In the genomic region with DNA sequence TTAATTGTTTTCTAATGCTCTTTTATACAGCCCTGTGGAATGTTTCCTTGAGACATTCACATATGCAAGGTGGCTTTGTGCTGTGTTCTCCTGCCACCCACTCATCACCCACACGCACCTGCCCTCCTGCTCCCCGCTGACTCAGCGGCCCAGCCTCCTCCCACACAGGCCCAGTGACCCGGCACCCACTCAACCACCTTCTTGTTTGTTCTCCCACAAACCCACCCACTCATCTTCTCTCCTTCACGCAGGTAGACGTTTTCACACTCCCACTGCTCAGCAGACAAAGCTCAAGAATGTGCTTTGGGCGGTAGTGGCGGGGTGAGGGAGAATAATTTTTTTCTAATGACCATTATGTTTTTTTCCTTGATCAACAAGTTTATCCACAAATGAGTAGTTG, we compare ENCODE assay signal across 1 cellular context.
A peak's percentile ranks its signal among the peaks of the same experiment; 100 is the strongest.
TF ChIP-seq lines count a peak whose summit lies in the region.

No MANE protein-coding gene starts in this region.

TF ChIP-seq in GM12878, 131 proteins besides CTCF, POLR2A, EP300 and RAD21 (continued from another document and continues in another):
- TF ChIP-seq, protein P1, sequence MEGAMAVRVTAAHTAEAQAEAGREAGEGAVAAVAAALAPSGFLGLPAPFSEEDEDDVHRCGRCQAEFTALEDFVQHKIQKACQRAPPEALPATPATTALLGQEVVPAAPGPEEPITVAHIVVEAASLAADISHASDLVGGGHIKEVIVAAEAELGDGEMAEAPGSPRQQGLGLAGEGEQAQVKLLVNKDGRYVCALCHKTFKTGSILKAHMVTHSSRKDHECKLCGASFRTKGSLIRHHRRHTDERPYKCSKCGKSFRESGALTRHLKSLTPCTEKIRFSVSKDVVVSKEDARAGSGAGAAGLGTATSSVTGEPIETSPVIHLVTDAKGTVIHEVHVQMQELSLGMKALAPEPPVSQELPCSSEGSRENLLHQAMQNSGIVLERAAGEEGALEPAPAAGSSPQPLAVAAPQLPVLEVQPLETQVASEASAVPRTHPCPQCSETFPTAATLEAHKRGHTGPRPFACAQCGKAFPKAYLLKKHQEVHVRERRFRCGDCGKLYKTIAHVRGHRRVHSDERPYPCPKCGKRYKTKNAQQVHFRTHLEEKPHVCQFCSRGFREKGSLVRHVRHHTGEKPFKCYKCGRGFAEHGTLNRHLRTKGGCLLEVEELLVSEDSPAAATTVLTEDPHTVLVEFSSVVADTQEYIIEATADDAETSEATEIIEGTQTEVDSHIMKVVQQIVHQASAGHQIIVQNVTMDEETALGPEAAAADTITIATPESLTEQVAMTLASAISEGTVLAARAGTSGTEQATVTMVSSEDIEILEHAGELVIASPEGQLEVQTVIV (IDR thresholded peaks at IDR 0.05; ENCODE audit: borderline replicate concordance, partially characterized antibody): no peak
- TF ChIP-seq HDAC6 (IDR thresholded peaks at IDR 0.05; ENCODE audit: unreplicated experiment) (no peak), PAX5 (IDR thresholded peaks at IDR 0.05; ENCODE audit: borderline replicate concordance, low read depth, low read length) (peak; percentile 37; the same call in 1 of the 2 replicates), BHLHE40 (IDR thresholded peaks at IDR 0.05; ENCODE audit: borderline replicate concordance in 1 of 2, low read depth in 2 of 2, low read length in 1 of 2) (peak; percentile 52 to 73; a peak in 3 of 4 replicates), SREBF1 (IDR thresholded peaks at IDR 0.05; ENCODE audit: low read length) (no peak), NR2C1 (IDR thresholded peaks at IDR 0.05) (no peak), ASH2L (IDR thresholded peaks at IDR 0.05; ENCODE audit: borderline replicate concordance, low read depth) (no peak), MXI1 (IDR thresholded peaks at IDR 0.05; ENCODE audit: low read depth, low read length) (no peak), TCF12 (IDR thresholded peaks at IDR 0.05; ENCODE audit: low read depth, low read length) (peak; percentile 84; the same call in 1 of the 2 replicates), IKZF1 (conservative IDR thresholded peaks at IDR 0.05) (peak; percentile 62), IKZF2 (IDR thresholded peaks at IDR 0.05) (peak in 1 of 2 experiments; percentile 57; a peak in 2 of 4 replicates), NBN (IDR thresholded peaks at IDR 0.05) (peak; percentile 66; the same call in 1 of the 2 replicates), CHD1 (IDR thresholded peaks at IDR 0.05; ENCODE audit: low read depth, low read length) (no peak), KDM1A (IDR thresholded peaks at IDR 0.05; ENCODE audit: borderline replicate concordance) (no peak), RFX5 (IDR thresholded peaks at IDR 0.05; ENCODE audit: low read depth, low read length) (no peak), EGR1 (IDR thresholded peaks at IDR 0.05; ENCODE audit: borderline replicate concordance in 1 of 2, low read depth in 2 of 2, low read length in 2 of 2) (peak; percentile 10 to 94), NRF1 (conservative IDR thresholded peaks at IDR 0.05; ENCODE audit: low read depth, low read length) (no peak), ZSCAN29 (IDR thresholded peaks at IDR 0.05) (no peak), ZNF274 (IDR thresholded peaks at IDR 0.05; ENCODE audit: insufficient read depth, insufficient read length) (no peak), LARP7 (IDR thresholded peaks at IDR 0.05) (no peak), CHD4 (IDR thresholded peaks at IDR 0.05) (no peak), TBL1XR1 (IDR thresholded peaks at IDR 0.05; ENCODE audit: low read depth, low read length) (no peak), RCOR1 (conservative IDR thresholded peaks at IDR 0.05; ENCODE audit: low read depth, low read length) (no peak), RUNX3 (IDR thresholded peaks at IDR 0.05; ENCODE audit: low read length) (peak; percentile 74), CEBPB (IDR thresholded peaks at IDR 0.05; ENCODE audit: borderline replicate concordance in 1 of 2, low read depth in 2 of 2, low read length in 2 of 2) (no peak), FOXM1 (IDR thresholded peaks at IDR 0.05; ENCODE audit: low read depth, low read length) (no peak), TARDBP (IDR thresholded peaks at IDR 0.05; ENCODE audit: borderline replicate concordance) (no peak), POLR2AphosphoS5 (IDR thresholded peaks at IDR 0.05; ENCODE audit: low read length) (no peak), KAT2A (conservative IDR thresholded peaks at IDR 0.05; ENCODE audit: control insufficient read depth, low read depth, low read length) (no peak), PAX8 (IDR thresholded peaks at IDR 0.05) (no peak), FOXK2 (IDR thresholded peaks at IDR 0.05) (no peak), ZNF384 (IDR thresholded peaks at IDR 0.05; ENCODE audit: borderline replicate concordance, low read depth, low read length) (no peak), DPF2 (IDR thresholded peaks at IDR 0.05) (peak; percentile 83), HDGF (IDR thresholded peaks at IDR 0.05) (peak; percentile 63; the same call in 1 of the 2 replicates), NFXL1 (IDR thresholded peaks at IDR 0.05; ENCODE audit: borderline replicate concordance) (no peak), RELA (IDR thresholded peaks at IDR 0.05; ENCODE audit: borderline replicate concordance, partially characterized antibody) (no peak), SUPT20H (IDR thresholded peaks at IDR 0.05; ENCODE audit: borderline replicate concordance, control insufficient read depth, low read depth, low read length) (no peak), SIN3A (IDR thresholded peaks at IDR 0.05; ENCODE audit: low read depth, low read length) (no peak), MTA2 (IDR thresholded peaks at IDR 0.05; ENCODE audit: low read depth) (peak; percentile 72), RBBP5 (conservative IDR thresholded peaks at IDR 0.05) (no peak), NR2F1 (conservative IDR thresholded peaks at IDR 0.05) (peak; percentile 93), STAT3 (IDR thresholded peaks at IDR 0.05; ENCODE audit: low read depth, low read length) (no peak), EZH2 (IDR thresholded peaks at IDR 0.05; ENCODE audit: borderline replicate concordance, control insufficient read depth, low read depth, low read length) (no peak), MYC (IDR thresholded peaks at IDR 0.05; ENCODE audit: insufficient read depth, insufficient read length, insufficient replicate concordance, low read length, severe bottlenecking) (no peak), ZBED1 (IDR thresholded peaks at IDR 0.05; ENCODE audit: borderline replicate concordance) (peak; percentile 28; the same call in 1 of the 2 replicates), MTA3 (IDR thresholded peaks at IDR 0.05; ENCODE audit: borderline replicate concordance, low read length) (no peak), ZNF207 (IDR thresholded peaks at IDR 0.05; ENCODE audit: borderline replicate concordance) (0 out of 2 replicates have a peak, but pooled peaks have one; percentile 37), WRNIP1 (IDR thresholded peaks at IDR 0.05; ENCODE audit: borderline replicate concordance, low read depth, low read length) (no peak), BCL11A (IDR thresholded peaks at IDR 0.05; ENCODE audit: low read depth, low read length) (peak; percentile 59; the same call in 1 of the 2 replicates), EED (IDR thresholded peaks at IDR 0.05; ENCODE audit: low read depth) (no peak)
- TF ChIP-seq, protein P2, sequence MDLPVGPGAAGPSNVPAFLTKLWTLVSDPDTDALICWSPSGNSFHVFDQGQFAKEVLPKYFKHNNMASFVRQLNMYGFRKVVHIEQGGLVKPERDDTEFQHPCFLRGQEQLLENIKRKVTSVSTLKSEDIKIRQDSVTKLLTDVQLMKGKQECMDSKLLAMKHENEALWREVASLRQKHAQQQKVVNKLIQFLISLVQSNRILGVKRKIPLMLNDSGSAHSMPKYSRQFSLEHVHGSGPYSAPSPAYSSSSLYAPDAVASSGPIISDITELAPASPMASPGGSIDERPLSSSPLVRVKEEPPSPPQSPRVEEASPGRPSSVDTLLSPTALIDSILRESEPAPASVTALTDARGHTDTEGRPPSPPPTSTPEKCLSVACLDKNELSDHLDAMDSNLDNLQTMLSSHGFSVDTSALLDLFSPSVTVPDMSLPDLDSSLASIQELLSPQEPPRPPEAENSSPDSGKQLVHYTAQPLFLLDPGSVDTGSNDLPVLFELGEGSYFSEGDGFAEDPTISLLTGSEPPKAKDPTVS (IDR thresholded peaks at IDR 0.05; ENCODE audit: low read depth, low read length): no peak
- TF ChIP-seq, protein P3, sequence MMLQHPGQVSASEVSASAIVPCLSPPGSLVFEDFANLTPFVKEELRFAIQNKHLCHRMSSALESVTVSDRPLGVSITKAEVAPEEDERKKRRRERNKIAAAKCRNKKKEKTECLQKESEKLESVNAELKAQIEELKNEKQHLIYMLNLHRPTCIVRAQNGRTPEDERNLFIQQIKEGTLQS (IDR thresholded peaks at IDR 0.05; ENCODE audit: borderline replicate concordance, extremely low read depth, low read depth, low read length): no peak
- TF ChIP-seq, protein P4, sequence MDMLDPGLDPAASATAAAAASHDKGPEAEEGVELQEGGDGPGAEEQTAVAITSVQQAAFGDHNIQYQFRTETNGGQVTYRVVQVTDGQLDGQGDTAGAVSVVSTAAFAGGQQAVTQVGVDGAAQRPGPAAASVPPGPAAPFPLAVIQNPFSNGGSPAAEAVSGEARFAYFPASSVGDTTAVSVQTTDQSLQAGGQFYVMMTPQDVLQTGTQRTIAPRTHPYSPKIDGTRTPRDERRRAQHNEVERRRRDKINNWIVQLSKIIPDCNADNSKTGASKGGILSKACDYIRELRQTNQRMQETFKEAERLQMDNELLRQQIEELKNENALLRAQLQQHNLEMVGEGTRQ (IDR thresholded peaks at IDR 0.05; ENCODE audit: borderline replicate concordance, low read depth, low read length): no peak
- TF ChIP-seq, protein P5, sequence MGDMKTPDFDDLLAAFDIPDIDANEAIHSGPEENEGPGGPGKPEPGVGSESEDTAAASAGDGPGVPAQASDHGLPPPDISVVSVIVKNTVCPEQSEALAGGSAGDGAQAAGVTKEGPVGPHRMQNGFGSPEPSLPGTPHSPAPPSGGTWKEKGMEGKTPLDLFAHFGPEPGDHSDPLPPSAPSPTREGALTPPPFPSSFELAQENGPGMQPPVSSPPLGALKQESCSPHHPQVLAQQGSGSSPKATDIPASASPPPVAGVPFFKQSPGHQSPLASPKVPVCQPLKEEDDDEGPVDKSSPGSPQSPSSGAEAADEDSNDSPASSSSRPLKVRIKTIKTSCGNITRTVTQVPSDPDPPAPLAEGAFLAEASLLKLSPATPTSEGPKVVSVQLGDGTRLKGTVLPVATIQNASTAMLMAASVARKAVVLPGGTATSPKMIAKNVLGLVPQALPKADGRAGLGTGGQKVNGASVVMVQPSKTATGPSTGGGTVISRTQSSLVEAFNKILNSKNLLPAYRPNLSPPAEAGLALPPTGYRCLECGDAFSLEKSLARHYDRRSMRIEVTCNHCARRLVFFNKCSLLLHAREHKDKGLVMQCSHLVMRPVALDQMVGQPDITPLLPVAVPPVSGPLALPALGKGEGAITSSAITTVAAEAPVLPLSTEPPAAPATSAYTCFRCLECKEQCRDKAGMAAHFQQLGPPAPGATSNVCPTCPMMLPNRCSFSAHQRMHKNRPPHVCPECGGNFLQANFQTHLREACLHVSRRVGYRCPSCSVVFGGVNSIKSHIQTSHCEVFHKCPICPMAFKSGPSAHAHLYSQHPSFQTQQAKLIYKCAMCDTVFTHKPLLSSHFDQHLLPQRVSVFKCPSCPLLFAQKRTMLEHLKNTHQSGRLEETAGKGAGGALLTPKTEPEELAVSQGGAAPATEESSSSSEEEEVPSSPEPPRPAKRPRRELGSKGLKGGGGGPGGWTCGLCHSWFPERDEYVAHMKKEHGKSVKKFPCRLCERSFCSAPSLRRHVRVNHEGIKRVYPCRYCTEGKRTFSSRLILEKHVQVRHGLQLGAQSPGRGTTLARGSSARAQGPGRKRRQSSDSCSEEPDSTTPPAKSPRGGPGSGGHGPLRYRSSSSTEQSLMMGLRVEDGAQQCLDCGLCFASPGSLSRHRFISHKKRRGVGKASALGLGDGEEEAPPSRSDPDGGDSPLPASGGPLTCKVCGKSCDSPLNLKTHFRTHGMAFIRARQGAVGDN (IDR thresholded peaks at IDR 0.05): no peak
- TF ChIP-seq, protein P6, sequence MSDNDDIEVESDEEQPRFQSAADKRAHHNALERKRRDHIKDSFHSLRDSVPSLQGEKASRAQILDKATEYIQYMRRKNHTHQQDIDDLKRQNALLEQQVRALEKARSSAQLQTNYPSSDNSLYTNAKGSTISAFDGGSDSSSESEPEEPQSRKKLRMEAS (IDR thresholded peaks at IDR 0.05; ENCODE audit: low read depth, low read length): no peak
- TF ChIP-seq, protein P7, sequence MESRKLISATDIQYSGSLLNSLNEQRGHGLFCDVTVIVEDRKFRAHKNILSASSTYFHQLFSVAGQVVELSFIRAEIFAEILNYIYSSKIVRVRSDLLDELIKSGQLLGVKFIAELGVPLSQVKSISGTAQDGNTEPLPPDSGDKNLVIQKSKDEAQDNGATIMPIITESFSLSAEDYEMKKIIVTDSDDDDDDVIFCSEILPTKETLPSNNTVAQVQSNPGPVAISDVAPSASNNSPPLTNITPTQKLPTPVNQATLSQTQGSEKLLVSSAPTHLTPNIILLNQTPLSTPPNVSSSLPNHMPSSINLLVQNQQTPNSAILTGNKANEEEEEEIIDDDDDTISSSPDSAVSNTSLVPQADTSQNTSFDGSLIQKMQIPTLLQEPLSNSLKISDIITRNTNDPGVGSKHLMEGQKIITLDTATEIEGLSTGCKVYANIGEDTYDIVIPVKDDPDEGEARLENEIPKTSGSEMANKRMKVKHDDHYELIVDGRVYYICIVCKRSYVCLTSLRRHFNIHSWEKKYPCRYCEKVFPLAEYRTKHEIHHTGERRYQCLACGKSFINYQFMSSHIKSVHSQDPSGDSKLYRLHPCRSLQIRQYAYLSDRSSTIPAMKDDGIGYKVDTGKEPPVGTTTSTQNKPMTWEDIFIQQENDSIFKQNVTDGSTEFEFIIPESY (IDR thresholded peaks at IDR 0.05): peak; percentile 100
- TF ChIP-seq, protein P8, sequence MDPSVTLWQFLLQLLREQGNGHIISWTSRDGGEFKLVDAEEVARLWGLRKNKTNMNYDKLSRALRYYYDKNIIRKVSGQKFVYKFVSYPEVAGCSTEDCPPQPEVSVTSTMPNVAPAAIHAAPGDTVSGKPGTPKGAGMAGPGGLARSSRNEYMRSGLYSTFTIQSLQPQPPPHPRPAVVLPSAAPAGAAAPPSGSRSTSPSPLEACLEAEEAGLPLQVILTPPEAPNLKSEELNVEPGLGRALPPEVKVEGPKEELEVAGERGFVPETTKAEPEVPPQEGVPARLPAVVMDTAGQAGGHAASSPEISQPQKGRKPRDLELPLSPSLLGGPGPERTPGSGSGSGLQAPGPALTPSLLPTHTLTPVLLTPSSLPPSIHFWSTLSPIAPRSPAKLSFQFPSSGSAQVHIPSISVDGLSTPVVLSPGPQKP (IDR thresholded peaks at IDR 0.05; ENCODE audit: low read depth, low read length): no peak
- TF ChIP-seq, protein P9, sequence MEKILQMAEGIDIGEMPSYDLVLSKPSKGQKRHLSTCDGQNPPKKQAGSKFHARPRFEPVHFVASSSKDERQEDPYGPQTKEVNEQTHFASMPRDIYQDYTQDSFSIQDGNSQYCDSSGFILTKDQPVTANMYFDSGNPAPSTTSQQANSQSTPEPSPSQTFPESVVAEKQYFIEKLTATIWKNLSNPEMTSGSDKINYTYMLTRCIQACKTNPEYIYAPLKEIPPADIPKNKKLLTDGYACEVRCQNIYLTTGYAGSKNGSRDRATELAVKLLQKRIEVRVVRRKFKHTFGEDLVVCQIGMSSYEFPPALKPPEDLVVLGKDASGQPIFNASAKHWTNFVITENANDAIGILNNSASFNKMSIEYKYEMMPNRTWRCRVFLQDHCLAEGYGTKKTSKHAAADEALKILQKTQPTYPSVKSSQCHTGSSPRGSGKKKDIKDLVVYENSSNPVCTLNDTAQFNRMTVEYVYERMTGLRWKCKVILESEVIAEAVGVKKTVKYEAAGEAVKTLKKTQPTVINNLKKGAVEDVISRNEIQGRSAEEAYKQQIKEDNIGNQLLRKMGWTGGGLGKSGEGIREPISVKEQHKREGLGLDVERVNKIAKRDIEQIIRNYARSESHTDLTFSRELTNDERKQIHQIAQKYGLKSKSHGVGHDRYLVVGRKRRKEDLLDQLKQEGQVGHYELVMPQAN (conservative IDR thresholded peaks at IDR 0.05): 0 out of 2 replicates have a peak, but pooled peaks have one; percentile 34
